ENCODE assay signal across 8 cellular contexts in genomic region chr16:49492090-49492801, GRCh38.
DNase-seq lines count a peak whose midpoint lies in the region; TF ChIP-seq lines count a peak whose summit lies in the region.

No MANE protein-coding gene starts in this region.

- 0% methylated on average over 3 of the region's 51 CpGs for WGBS in mammary epithelial cell (ENCODE audit: low coverage, missing lambda C conversion rate)

- H3K27ac ChIP-seq in DOHH2 (ENCODE audit: low read depth, low read length) = no peak overlapping the region
- H3K27ac ChIP-seq in HEK293 (ENCODE audit: extremely low read depth, low read depth, low read length) = no peak overlapping the region
- H3K27ac ChIP-seq in mammary epithelial cell (ENCODE audit: insufficient read depth, low read depth, low read length) = no peak overlapping the region

- no peaks in the 10 kb centered on the region; the same call in 1 of the 2 replicates for H3K27me3 ChIP-seq in DOHH2 (ENCODE audit: control insufficient read depth, low read length)
- no peaks in the 10 kb centered on the region for H3K27me3 ChIP-seq in mammary epithelial cell (ENCODE audit: insufficient read depth, low read length)

- POLR2A ChIA-PET in HEK293 (lab: Yijun Ruan, JAX) = interaction anchor here (0.8 kb wide), 1 partner anchor 47 kb away, joined by 3 read pairs; no protein-coding TSS in a partner anchor

- peak; percentile 60 for DNase-seq in RPMI8226
- no peak for DNase-seq in mammary epithelial cell
- DNase-seq in left kidney (ENCODE audit: low read depth, low spot score) = peak; percentile 80
- peak; percentile 7 for DNase-seq in stimulated activated CD8-positive, alpha-beta memory T cell treated with anti-CD3 and anti-CD28 coated beads, Interleukin-12 subunit alpha, Interleukin-12 subunit beta, amount 100 ng/mL, for 4 hours (ENCODE audit: low read depth)
- no peak for DNase-seq in KG1 (lab: John Stamatoyannopoulos, UW)
- no peak for DNase-seq in SHP77 treated with DMSO at 0.1 percent for 48 hours (lab: John Stamatoyannopoulos, UW)

- no TSS peak for BruUV-seq in mammary epithelial cell (replicated peaks; lab: Mats Ljungman, UMichigan)

- TF ChIP-seq CTCF in DOHH2 (IDR thresholded peaks at IDR 0.05; ENCODE audit: low read depth, low read length, poor library complexity, severe bottlenecking) (peak; percentile 85), HEK293 (tag by site-specific recombination; IDR thresholded peaks at IDR 0.05) (peak; percentile 49), mammary epithelial cell (conservative IDR thresholded peaks at IDR 0.05 in 1 of 2, IDR thresholded peaks at IDR 0.05 in 1 of 2; ENCODE audit: extremely low read depth in 1 of 2, insufficient read depth in 1 of 2, low read depth in 1 of 2, low read length in 2 of 2) (peak; percentile 28 to 60)

- H3K4me3 ChIP-seq in DOHH2 (ENCODE audit: low read length) (no peak overlapping the region), HEK293 (ENCODE audit: low read depth, low read length) (no peak overlapping the region), mammary epithelial cell (replicated peaks in 1 of 3; ENCODE audit: insufficient read depth in 1 of 3, low read depth in 2 of 3, low read length in 3 of 3) (no peak overlapping the region)

- no peaks in the 10 kb centered on the region for H3K36me3 ChIP-seq in DOHH2 (ENCODE audit: control insufficient read depth, low read length)
- no peaks in the 10 kb centered on the region for H3K36me3 ChIP-seq in HEK293 (ENCODE audit: control insufficient read depth in 2 of 2, insufficient read depth in 1 of 2, low read length in 2 of 2)
- H3K36me3 ChIP-seq in mammary epithelial cell (ENCODE audit: insufficient read depth, low read length) = no peaks in the 10 kb centered on the region

- H3K79me2 ChIP-seq in DOHH2 (ENCODE audit: control insufficient read depth, low read length) = no peaks in the 10 kb centered on the region
- H3K79me2 ChIP-seq in mammary epithelial cell (ENCODE audit: insufficient read depth, low read length) = no peaks in the 10 kb centered on the region

- in situ Hi-C loops in mammary epithelial cell (cut with MboI; ENCODE audit: low sequenced_read_pairs in 2 of 2) = no loop called here

- dilution Hi-C loops in mammary epithelial cell (cut with HindIII; ENCODE audit: low sequenced_read_pairs) = no loop called here

- intact Hi-C loops in mammary epithelial cell (cut with micrococcal nuclease) = no loop called here

- no peaks in the 10 kb centered on the region for H3K4me1 ChIP-seq in DOHH2 (ENCODE audit: control insufficient read depth, low read length)
- no peaks in the 10 kb centered on the region for H3K4me1 ChIP-seq in HEK293 (ENCODE audit: control insufficient read depth, insufficient read depth, low read length)
- H3K4me1 ChIP-seq in mammary epithelial cell (ENCODE audit: insufficient read depth, low read length) = no peaks in the 10 kb centered on the region

- CTCF ChIA-PET in HEK293 (lab: Yijun Ruan, JAX) = interaction anchor here (0.7 to 1.8 kb wide), 9 partner anchors 22 to 431 kb away, joined by 3 to 5 read pairs (median 4); no protein-coding TSS in a partner anchor
- CTCF ChIA-PET in mammary epithelial cell (lab: Charles Lee; ENCODE audit: low non-redundant PET) = interaction anchor here (0.6 kb wide), 1 partner anchor 494 kb away, joined by 3 read pairs; no protein-coding TSS in a partner anchor

- H2AFZ ChIP-seq in mammary epithelial cell (ENCODE audit: low read depth, low read length) = peak overlapping the region; percentile 18

- no peaks in the 10 kb centered on the region for H4K20me1 ChIP-seq in DOHH2 (ENCODE audit: control insufficient read depth, insufficient read depth, low read depth, low read length)
- H4K20me1 ChIP-seq in mammary epithelial cell (ENCODE audit: insufficient read depth, low read length) = no peaks in the 10 kb centered on the region

- H3K9ac ChIP-seq in mammary epithelial cell (ENCODE audit: insufficient read depth, low read length) = no peak overlapping the region

- H3K4me2 ChIP-seq in DOHH2 (ENCODE audit: low read length) = no peak overlapping the region
- H3K4me2 ChIP-seq in mammary epithelial cell (ENCODE audit: insufficient read depth, low read depth, low read length) = peak overlapping the region; percentile 62

- H3K9me3 ChIP-seq in DOHH2 (ENCODE audit: control insufficient read depth, insufficient read depth, low read length) (no peaks in the 10 kb centered on the region), HEK293 (ENCODE audit: control insufficient read depth, insufficient read depth, low read depth, low read length) (no peaks in the 10 kb centered on the region), mammary epithelial cell (replicated peaks; ENCODE audit: insufficient read depth, low read length) (peaks cover 9% of the 10 kb centered on the region)

- no peaks in the 10 kb centered on the region for H3F3A ChIP-seq in DOHH2 (ENCODE audit: control insufficient read depth, insufficient read depth)

- no peaks in the 10 kb centered on the region for H3K9me2 ChIP-seq in DOHH2 (replicated peaks; ENCODE audit: control insufficient read depth, low read length)

TF ChIP-seq in HEK293, 187 proteins besides CTCF, POLR2A, EP300 and RAD21:
- TF ChIP-seq ZNF302 (tag by site-specific recombination; IDR thresholded peaks at IDR 0.05; ENCODE audit: low read depth) (no peak), ZNF394 (tag by site-specific recombination; IDR thresholded peaks at IDR 0.05; ENCODE audit: borderline replicate concordance) (no peak), ZNF311 (tag by site-specific recombination; IDR thresholded peaks at IDR 0.05; ENCODE audit: borderline replicate concordance) (no peak), GLIS1 (tag by site-specific recombination; IDR thresholded peaks at IDR 0.05) (peak; percentile 45), GLIS2 (tag by site-specific recombination; IDR thresholded peaks at IDR 0.05) (peak; percentile 75), AEBP2 (tag by site-specific recombination; IDR thresholded peaks at IDR 0.05; ENCODE audit: borderline replicate concordance) (no peak), HIC1 (tag by site-specific recombination; IDR thresholded peaks at IDR 0.05) (no peak), ZBTB8A (tag by site-specific recombination; IDR thresholded peaks at IDR 0.05) (no peak)

Comparison
In these comparisons a context has a peak if more than half of its experiments do, and no peak if none do; other contexts are left out.
1. DNase-seq: peak in RPMI8226 (single experiment), left kidney (single experiment) and stimulated activated CD8-positive, alpha-beta memory T cell treated with anti-CD3 and anti-CD28 coated beads, Interleukin-12 subunit alpha, Interleukin-12 subunit beta, amount 100 ng/mL, for 4 hours (single experiment); none in mammary epithelial cell (single experiment), KG1 (single experiment) and SHP77 treated with DMSO at 0.1 percent for 48 hours (single experiment).
2. Peak in every context shown above with its lines, with median percentiles within 50 percentile points of each other: CTCF ChIP-seq.